Comparison of ENCODE assay signal across 13 cellular contexts in genomic region chr1:87115317-87115885, GRCh38.
A peak's percentile ranks its signal among the peaks of the same experiment; 100 is the strongest.
DNase-seq lines count a peak whose midpoint lies in the region; ATAC-seq and TF ChIP-seq lines count a peak whose summit lies in the region.
"Had no signal": no experiment of that assay in that cellular context is flagged by ENCODE, and none has a peak within 500 bp of the region (broad histone marks: within the 10 kb centered on the region; RNA-seq: fewer than 3 reads in every experiment).

No MANE protein-coding gene starts in this region.

- DNase-seq in left ventricle myocardium superior: peak; percentile 46
- no peak for DNase-seq in Right ventricle myocardium inferior (ENCODE audit: missing footprints)
- no peak for DNase-seq in SK-N-SH
- DNase-seq in foreskin fibroblast: peak; percentile 72 to 86
- no peak for DNase-seq in endodermal cell
- no peak for DNase-seq in activated CD4-positive, alpha-beta T cell treated with anti-CD3 and anti-CD28 coated beads, Interleukin-2, amount 50 U/mL, for 48 hours
- no peak for DNase-seq in NCI-H2081 treated with DMSO at 0.1 percent for 48 hours (lab: John Stamatoyannopoulos, UW)
- DNase-seq: left colon, NCI-H1436, nucleus accumbens had no signal

- H4K20me1 ChIP-seq in SK-N-SH (ENCODE audit: insufficient read depth): no peaks in the 10 kb centered on the region

- H3K27ac ChIP-seq in SK-N-SH (ENCODE audit: low read depth in 2 of 2, low read length in 1 of 2) (peak overlapping the region in 1 of 2 experiments; percentile 34; a peak in 2 of 4 replicates), endodermal cell (ENCODE audit: low read depth, low read length) (no peak overlapping the region)
- H3K27ac ChIP-seq: ascending aorta had no signal

- no peak overlapping the region for H2AFZ ChIP-seq in SK-N-SH (ENCODE audit: low read depth)

- ATAC-seq in left ventricle myocardium superior: peak; percentile 16
- no peak for ATAC-seq in Right ventricle myocardium inferior
- ATAC-seq in HG02981 (IDR thresholded peaks at IDR 0.05; ENCODE audit: unreplicated experiment): no peak
- ATAC-seq: esophagus mucosa, left colon had no signal

- H3K4me3 ChIP-seq in SK-N-SH (ENCODE audit: low read depth in 2 of 2, low read length in 1 of 2) (no peak overlapping the region), foreskin fibroblast (ENCODE audit: low read depth in 1 of 2, low read length in 2 of 2) (no peak overlapping the region), endodermal cell (ENCODE audit: low read length) (no peak overlapping the region)
- H3K4me3 ChIP-seq: ascending aorta had no signal

- H3K9me3 ChIP-seq in SK-N-SH (no peaks in the 10 kb centered on the region), endodermal cell (ENCODE audit: control insufficient read depth, low read length) (no peaks in the 10 kb centered on the region)
- H3K9me3 ChIP-seq: ascending aorta had no signal

- 72% methylated on average over 3 of the region's 3 CpGs for WGBS in SK-N-SH (ENCODE audit: low lambda C conversion rate)
- 82 to 90% methylated on average over 2 to 3 of the region's 3 CpGs for WGBS in endodermal cell (ENCODE audit: insufficient coverage in 1 of 2, insufficient read length in 1 of 2), 2 experiments

- H3K9me3 Mint-ChIP-seq in endodermal cell: no peaks in the 10 kb centered on the region

- H3K27ac Mint-ChIP-seq in endodermal cell: no peak overlapping the region

- 0 out of 2 replicates have a peak overlapping the region, but pooled peaks have one; percentile 26 for H3K4me2 ChIP-seq in SK-N-SH

- H3K27me3 ChIP-seq in SK-N-SH (ENCODE audit: insufficient read depth) (no peaks in the 10 kb centered on the region), endodermal cell (ENCODE audit: control insufficient read depth, insufficient read depth, low read length, poor library complexity, severe bottlenecking) (no peaks in the 10 kb centered on the region)
- H3K27me3 ChIP-seq: ascending aorta had no signal

- H3K4me1 ChIP-seq in SK-N-SH (ENCODE audit: control insufficient read depth in 1 of 2, insufficient read depth in 2 of 2, low read depth in 1 of 2, low read length in 1 of 2) (peaks cover 11 to 22% of the 10 kb centered on the region in 2 experiments), endodermal cell (ENCODE audit: control insufficient read depth, insufficient read depth, low read length) (peaks cover 5% of the 10 kb centered on the region)
- H3K4me1 ChIP-seq: ascending aorta had no signal

- H3K9ac ChIP-seq in SK-N-SH: no peak overlapping the region
- H3K9ac ChIP-seq in endodermal cell (ENCODE audit: extremely low read depth, low read length, poor library complexity, severe bottlenecking): no peak overlapping the region

- peaks cover 26% of the 10 kb centered on the region for H3K4me1 Mint-ChIP-seq in endodermal cell

- no peak overlapping the region for H3K4me3 Mint-ChIP-seq in endodermal cell

- H3K36me3 ChIP-seq in SK-N-SH (replicated peaks in 1 of 2; ENCODE audit: control insufficient read depth in 1 of 2, insufficient read depth in 2 of 2, low read length in 1 of 2): no peaks in the 10 kb centered on the region
- no peaks in the 10 kb centered on the region for H3K36me3 ChIP-seq in endodermal cell (ENCODE audit: control insufficient read depth, insufficient read depth, low read length)
- H3K36me3 ChIP-seq: ascending aorta had no signal

- no peak for TF ChIP-seq EP300 in SK-N-SH (IDR thresholded peaks at IDR 0.05; ENCODE audit: borderline replicate concordance in 1 of 2, low read depth in 1 of 2, low read length in 1 of 2)

- intact Hi-C loops in left ventricle myocardium superior (cut with micrococcal nuclease) (no loop called here), Right ventricle myocardium inferior (cut with DNase I) (no loop called here)

- CTCF ChIA-PET in SK-N-SH (lab: Yijun Ruan, JAX): interaction anchor here (2.5 kb wide), 1 partner anchor 16 kb away, joined by 7 read pairs; no protein-coding TSS in a partner anchor

- H3K36me3 Mint-ChIP-seq in endodermal cell (ENCODE audit: low read depth): no peaks in the 10 kb centered on the region

- H3K9me2 ChIP-seq in SK-N-SH: no peaks in the 10 kb centered on the region

- no peak for TF ChIP-seq CTCF in SK-N-SH (IDR thresholded peaks at IDR 0.05)
- TF ChIP-seq CTCF in foreskin fibroblast (IDR thresholded peaks at IDR 0.05; ENCODE audit: low read depth, low read length): no peak
- no peak for TF ChIP-seq CTCF in endodermal cell (conservative IDR thresholded peaks at IDR 0.05)

- H3F3A ChIP-seq in SK-N-SH (replicated peaks; ENCODE audit: insufficient read depth): peaks cover 14% of the 10 kb centered on the region

- H3K27me3 Mint-ChIP-seq in endodermal cell (ENCODE audit: insufficient read depth): peaks cover 9% of the 10 kb centered on the region

- TF ChIP-seq RAD21 in SK-N-SH (IDR thresholded peaks at IDR 0.05; ENCODE audit: low read length): no peak

- H3K79me2 ChIP-seq in SK-N-SH (ENCODE audit: insufficient read depth): no peaks in the 10 kb centered on the region

- POLR2A ChIA-PET in SK-N-SH (lab: Yijun Ruan, JAX): no interaction called here

TF ChIP-seq in SK-N-SH, 30 proteins besides CTCF, POLR2A, EP300 and RAD21:
- TF ChIP-seq POLR2AphosphoS5 (IDR thresholded peaks at IDR 0.05; ENCODE audit: low read depth, low read length) (no peak), MAX (IDR thresholded peaks at IDR 0.05; ENCODE audit: low read depth) (0 out of 2 replicates have a peak, but pooled peaks have one; percentile 28), TCF12 (IDR thresholded peaks at IDR 0.05) (peak; percentile 58), JUND (IDR thresholded peaks at IDR 0.05) (peak; percentile 42; the same call in 1 of the 2 replicates), RXRA (IDR thresholded peaks at IDR 0.05; ENCODE audit: borderline replicate concordance, low read depth) (no peak), YY1 (IDR thresholded peaks at IDR 0.05; ENCODE audit: low read depth) (no peak), NFIC (IDR thresholded peaks at IDR 0.05; ENCODE audit: borderline replicate concordance) (peak; percentile 71; the same call in 1 of the 2 replicates), FOSL2 (IDR thresholded peaks at IDR 0.05; ENCODE audit: borderline replicate concordance, low read depth) (peak; percentile 50)

Comparison
In these comparisons a context has a peak if more than half of its experiments do, and no peak if none do; other contexts are left out.
1. DNase-seq: peak in left ventricle myocardium superior (single experiment) and foreskin fibroblast (2 of 2); none in Right ventricle myocardium inferior (single experiment), SK-N-SH (single experiment), endodermal cell (single experiment), activated CD4-positive, alpha-beta T cell treated with anti-CD3 and anti-CD28 coated beads, Interleukin-2, amount 50 U/mL, for 48 hours (0 of 2) and NCI-H2081 treated with DMSO at 0.1 percent for 48 hours (single experiment).